Comparison of ENCODE assay signal across 10 cellular contexts in genomic region chr11:103537904-103538502, GRCh38.
DNase-seq lines count a peak whose midpoint lies in the region; ATAC-seq and TF ChIP-seq lines count a peak whose summit lies in the region.
"Had no signal": no experiment of that assay in that cellular context is flagged by ENCODE, and none has a peak within 500 bp of the region (broad histone marks: within the 10 kb centered on the region; RNA-seq: fewer than 3 reads in every experiment).

No MANE protein-coding gene starts in this region.

- H3K4me3 Mint-ChIP-seq in Calu3 (ENCODE audit: low read depth, unreplicated experiment): no peak overlapping the region
- no peak overlapping the region for H3K4me3 Mint-ChIP-seq in activated naive CD4-positive, alpha-beta T cell treated with anti-CD3 and anti-CD28 coated beads for 36 hours

- no peaks in the 10 kb centered on the region for H3K9me3 Mint-ChIP-seq in Calu3 (ENCODE audit: low read depth, unreplicated experiment)
- H3K9me3 Mint-ChIP-seq in activated naive CD4-positive, alpha-beta T cell treated with anti-CD3 and anti-CD28 coated beads for 36 hours: peaks cover 13% of the 10 kb centered on the region

- no peak overlapping the region for H2BK20ac ChIP-seq in IMR-90 (ENCODE audit: low read depth, low read length)

- BruUV-seq in Calu3 (replicated peaks; lab: Mats Ljungman, UMichigan) (no TSS peak), IMR-90 (replicated peaks; lab: Mats Ljungman, UMichigan) (no TSS peak)

- H3K4me1 ChIP-seq in IMR-90 (ENCODE audit: control insufficient read depth, insufficient read depth, low read length) (no peaks in the 10 kb centered on the region), left lung (no peaks in the 10 kb centered on the region), thyroid gland (no peaks in the 10 kb centered on the region)

- H3K4me2 ChIP-seq in IMR-90 (ENCODE audit: low read depth, low read length): no peak overlapping the region

- no peak overlapping the region for H2BK120ac ChIP-seq in IMR-90 (ENCODE audit: low read depth, low read length)

- ATAC-seq in IMR-90 (ENCODE audit: low read depth): peak; percentile 84
- peak; percentile 62 for ATAC-seq in left lung
- no peak for ATAC-seq in HG03571 (IDR thresholded peaks at IDR 0.05; ENCODE audit: unreplicated experiment)

- H3K27me3 Mint-ChIP-seq in Calu3 (ENCODE audit: unreplicated experiment): no peaks in the 10 kb centered on the region
- peaks cover 6% of the 10 kb centered on the region for H3K27me3 Mint-ChIP-seq in activated naive CD4-positive, alpha-beta T cell treated with anti-CD3 and anti-CD28 coated beads for 36 hours (ENCODE audit: low read depth)

- H4K91ac ChIP-seq in IMR-90 (ENCODE audit: insufficient read depth, low read depth, low read length): no peak overlapping the region

- dilution Hi-C loops in IMR-90 (cut with HindIII; ENCODE audit: low sequenced_read_pairs, unreplicated experiment): no loop called here

- H3K9me3 ChIP-seq in IMR-90 (ENCODE audit: control insufficient read depth, insufficient read depth, low read length): no peaks in the 10 kb centered on the region
- H3K9me3 ChIP-seq in left lung: no peaks in the 10 kb centered on the region
- no peaks in the 10 kb centered on the region for H3K9me3 ChIP-seq in thyroid gland
- H3K9me3 ChIP-seq: SJSA1 had no signal

- H2AK9ac ChIP-seq in IMR-90 (replicated peaks; ENCODE audit: low read depth, low read length, poor library complexity): no peak overlapping the region

- H2BK5ac ChIP-seq in IMR-90 (ENCODE audit: low read depth, low read length, poor library complexity, severe bottlenecking): no peak overlapping the region

- DNase-seq in Calu3: peak; percentile 6
- peak; percentile 47 for DNase-seq in IMR-90
- no peak for DNase-seq in left lung
- no peak for DNase-seq in activated CD4-positive, CD25-positive, alpha-beta regulatory T cell (lab: John Stamatoyannopoulos, UW)
- no peak for DNase-seq in activated naive CD4-positive, alpha-beta T cell treated with anti-CD3 and anti-CD28 coated beads for 36 hours
- no peak for DNase-seq in thyroid gland
- DNase-seq: stimulated activated CD4-positive, alpha-beta T cell treated with anti-CD3 and anti-CD28 coated beads, Interleukin-2, amount 100 ng/mL, for 48 hours had no signal

- H3K9ac ChIP-seq in IMR-90 (ENCODE audit: low read depth, low read length): no peak overlapping the region

- peak; percentile 53 for TF ChIP-seq RAD21 in IMR-90 (IDR thresholded peaks at IDR 0.05; ENCODE audit: low read length)

- no peak overlapping the region for H4K5ac ChIP-seq in IMR-90 (ENCODE audit: low read depth, low read length)

- TF ChIP-seq POLR2A in IMR-90 (IDR thresholded peaks at IDR 0.05; ENCODE audit: low read depth, low read length) (no peak), thyroid gland (IDR thresholded peaks at IDR 0.05) (no peak)

- in situ Hi-C loops in IMR-90 (cut with MboI; ENCODE audit: low sequenced_read_pairs): no loop called here

- no peak overlapping the region for H2AFZ ChIP-seq in IMR-90 (replicated peaks; ENCODE audit: low read length, poor library complexity)

- no peak overlapping the region for H3K56ac ChIP-seq in IMR-90 (ENCODE audit: extremely low read depth, insufficient read depth, low read length)

- H3K18ac ChIP-seq in IMR-90 (ENCODE audit: low read depth, low read length): no peak overlapping the region

- H3K27me3 ChIP-seq in IMR-90 (ENCODE audit: control insufficient read depth, insufficient read depth, low read length) (no peaks in the 10 kb centered on the region), left lung (no peaks in the 10 kb centered on the region), thyroid gland (no peaks in the 10 kb centered on the region)
- H3K27me3 ChIP-seq: SJSA1 had no signal

- no peaks in the 10 kb centered on the region for H4K20me1 ChIP-seq in IMR-90 (ENCODE audit: insufficient read depth, low read length)

- H3K27ac ChIP-seq in IMR-90 (ENCODE audit: insufficient read depth, low read length) (no peak overlapping the region), VCaP (no peak overlapping the region), left lung (no peak overlapping the region), thyroid gland (no peak overlapping the region)
- H3K27ac ChIP-seq: SJSA1 had no signal

- H3K36me3 ChIP-seq in IMR-90 (ENCODE audit: control insufficient read depth, insufficient read depth, low read length) (no peaks in the 10 kb centered on the region), left lung (no peaks in the 10 kb centered on the region), thyroid gland (no peaks in the 10 kb centered on the region)
- H3K36me3 ChIP-seq: SJSA1 had no signal

- no peak overlapping the region for H2AK5ac ChIP-seq in IMR-90 (ENCODE audit: low read depth, low read length)

- intact Hi-C loops in Calu3 (cut with micrococcal nuclease; ENCODE audit: unreplicated experiment): loop anchor here (10.0 kb wide), 1 partner anchor 213 kb away; no protein-coding TSS in a partner anchor
- intact Hi-C loops in IMR-90 (cut with micrococcal nuclease): loop anchor here (2.0 to 5.0 kb wide), 2 partner anchors 211 to 336 kb away; no protein-coding TSS in a partner anchor
- intact Hi-C loops in left lung (cut with DNase I): no loop called here
- intact Hi-C loops in activated naive CD4-positive, alpha-beta T cell treated with anti-CD3 and anti-CD28 coated beads for 36 hours (cut with micrococcal nuclease): loop anchor here (2.0 kb wide), 1 partner anchor 211 kb away; no protein-coding TSS in a partner anchor
- intact Hi-C loops in thyroid gland (cut with DNase I): no loop called here

- H3K36me3 Mint-ChIP-seq in Calu3 (ENCODE audit: insufficient read depth, unreplicated experiment): no peaks in the 10 kb centered on the region
- H3K36me3 Mint-ChIP-seq in activated naive CD4-positive, alpha-beta T cell treated with anti-CD3 and anti-CD28 coated beads for 36 hours (ENCODE audit: low read depth): no peaks in the 10 kb centered on the region

- H3K14ac ChIP-seq in IMR-90 (replicated peaks; ENCODE audit: low read depth, low read length): no peak overlapping the region

- no peak overlapping the region for H2BK15ac ChIP-seq in IMR-90 (ENCODE audit: low read depth, low read length)

- H3K27ac Mint-ChIP-seq in Calu3 (ENCODE audit: unreplicated experiment): no peak overlapping the region
- no peak overlapping the region for H3K27ac Mint-ChIP-seq in activated naive CD4-positive, alpha-beta T cell treated with anti-CD3 and anti-CD28 coated beads for 36 hours

- no peak overlapping the region for H3K4ac ChIP-seq in IMR-90 (ENCODE audit: low read depth, low read length)

- no peak for TF ChIP-seq CTCF in Calu3 (IDR thresholded peaks at IDR 0.05; ENCODE audit: unreplicated experiment)
- TF ChIP-seq CTCF in IMR-90 (conservative IDR thresholded peaks at IDR 0.05; ENCODE audit: low read depth, low read length): peak; percentile 62
- peak; percentile 83 for TF ChIP-seq CTCF in VCaP (conservative IDR thresholded peaks at IDR 0.05)
- peak; percentile 11 to 40 for TF ChIP-seq CTCF in left lung (IDR thresholded peaks at IDR 0.05)
- TF ChIP-seq CTCF in thyroid gland (IDR thresholded peaks at IDR 0.05): peak in 1 of 6 experiments; percentile 14

- no peak overlapping the region for H4K8ac ChIP-seq in IMR-90 (ENCODE audit: low read depth in 2 of 2, low read length in 2 of 2)

- no peaks in the 10 kb centered on the region for H3K79me1 ChIP-seq in IMR-90 (ENCODE audit: low read depth in 1 of 2, low read length in 2 of 2)

- peaks cover 4% of the 10 kb centered on the region for H3K4me1 Mint-ChIP-seq in Calu3 (ENCODE audit: low read depth, unreplicated experiment)
- no peaks in the 10 kb centered on the region for H3K4me1 Mint-ChIP-seq in activated naive CD4-positive, alpha-beta T cell treated with anti-CD3 and anti-CD28 coated beads for 36 hours (ENCODE audit: low read depth)

- H3K4me3 ChIP-seq in IMR-90 (ENCODE audit: insufficient read depth, low read depth, low read length) (no peak overlapping the region), left lung (no peak overlapping the region), thyroid gland (replicated peaks in 1 of 3) (no peak overlapping the region)
- H3K4me3 ChIP-seq: SJSA1 had no signal

- CTCF ChIA-PET in Calu3 (lab: Charles Lee) (no interaction called here), IMR-90 (lab: Yijun Ruan, JAX) (interaction anchor here (1.0 to 2.2 kb wide), 5 partner anchors 9 to 231 kb away, joined by 4 to 14 read pairs (median 6); no protein-coding TSS in a partner anchor)
- CTCF ChIA-PET in activated naive CD4-positive, alpha-beta T cell treated with anti-CD3 and anti-CD28 coated beads for 36 hours (lab: Charles Lee): interaction anchor here (0.5 to 1.7 kb wide), 3 partner anchors 8 to 1288 kb away, joined by 3 to 5 read pairs (median 4); no protein-coding TSS in a partner anchor

- H3K23ac ChIP-seq in IMR-90 (ENCODE audit: low read depth, low read length): no peak overlapping the region

- POLR2A ChIA-PET in IMR-90 (lab: Charles Lee; ENCODE audit: unreplicated experiment): no interaction called here

- no peaks in the 10 kb centered on the region for H3K9me1 ChIP-seq in IMR-90 (ENCODE audit: insufficient read depth, low read length)

TF ChIP-seq in IMR-90, 13 proteins besides CTCF, POLR2A, EP300 and RAD21:
- no peak for TF ChIP-seq CEBPB (IDR thresholded peaks at IDR 0.05; ENCODE audit: low read depth, low read length)
- TF ChIP-seq SMC3 (IDR thresholded peaks at IDR 0.05; ENCODE audit: low read depth, low read length): peak; percentile 55
- TF ChIP-seq NFE2L2 (IDR thresholded peaks at IDR 0.05; ENCODE audit: low read depth, low read length): no peak
TF ChIP-seq in IMR-90: peak in this region for 1.

Comparison
In these comparisons a context has a peak if more than half of its experiments do, and no peak if none do; other contexts are left out.
1. DNase-seq: peak in Calu3 (single experiment) and IMR-90 (single experiment); none in left lung (0 of 2), activated CD4-positive, CD25-positive, alpha-beta regulatory T cell (0 of 4), activated naive CD4-positive, alpha-beta T cell treated with anti-CD3 and anti-CD28 coated beads for 36 hours (single experiment) and thyroid gland (0 of 2).
2. intact Hi-C loops: an anchor here in Calu3 (10.0 kb wide), IMR-90 (2.0 to 5.0 kb wide) and activated naive CD4-positive, alpha-beta T cell treated with anti-CD3 and anti-CD28 coated beads for 36 hours (2.0 kb wide); none called in left lung and thyroid gland.